In genomic region chr9:111934747-111935146, GRCh38 we compare ENCODE assay signal across 16 cellular contexts.
"Had no signal": no experiment of that assay in that cellular context is flagged by ENCODE, and none has a peak within 500 bp of the region (broad histone marks: within the 10 kb centered on the region; RNA-seq: fewer than 3 reads in every experiment).

No MANE protein-coding gene starts in this region.

- H3K27me3 Mint-ChIP-seq: activated naive CD8-positive, alpha-beta T cell; dendritic cell treated with granulocyte-macrophage colony-stimulating factor and Interleukin-4, amounts not matched to agents 40 ng/mL and 50 ng/mL, for 4 days; stimulated activated memory B cell treated with anti-CD40 and anti-IgM and Interleukin-4, amounts not matched to agents 10 μg/mL and 1 μg/mL and 100 μg/mL, for 72 hours had no signal

- ATAC-seq: gastroesophageal sphincter; heart left ventricle; natural killer cell; stimulated activated memory B cell treated with anti-CD40 and anti-IgM and Interleukin-4, amounts not matched to agents 10 μg/mL and 1 μg/mL and 100 μg/mL, for 72 hours had no signal

- H3K9me3 ChIP-seq: esophagus muscularis mucosa, gastroesophageal sphincter, heart left ventricle, left ventricle myocardium inferior, sigmoid colon had no signal

- H3K27ac Mint-ChIP-seq: activated naive CD8-positive, alpha-beta T cell; dendritic cell treated with granulocyte-macrophage colony-stimulating factor and Interleukin-4, amounts not matched to agents 40 ng/mL and 50 ng/mL, for 4 days had no signal

- H3K27ac ChIP-seq: cardiac muscle cell, esophagus muscularis mucosa, gastroesophageal sphincter, heart left ventricle, left ventricle myocardium inferior, sigmoid colon had no signal

- H3K27me3 ChIP-seq: cardiac muscle cell, esophagus muscularis mucosa, gastroesophageal sphincter, heart left ventricle, sigmoid colon had no signal

- DNase-seq: activated CD4-positive, alpha-beta T cell treated with anti-CD3 and anti-CD28 coated beads for 4 hours; activated CD8-positive, alpha-beta memory T cell treated with anti-CD3 and anti-CD28 coated beads, Interleukin-2, amount 50 U/mL, for 48 hours; activated gamma-delta T cell; effector CD8-positive, alpha-beta T cell; heart left ventricle; left ventricle myocardium inferior; mesendoderm; natural killer cell; sigmoid colon; stimulated activated CD4-positive, alpha-beta T cell treated with anti-CD3 and anti-CD28 coated beads, Interleukin-4, amount 100 ng/mL, for 24 hours had no signal

- H3K4me3 ChIP-seq: cardiac muscle cell, esophagus muscularis mucosa, gastroesophageal sphincter, heart left ventricle, left ventricle myocardium inferior, sigmoid colon had no signal

- H3K4me3 Mint-ChIP-seq: activated naive CD8-positive, alpha-beta T cell; dendritic cell treated with granulocyte-macrophage colony-stimulating factor and Interleukin-4, amounts not matched to agents 40 ng/mL and 50 ng/mL, for 4 days; natural killer cell; stimulated activated memory B cell treated with anti-CD40 and anti-IgM and Interleukin-4, amounts not matched to agents 10 μg/mL and 1 μg/mL and 100 μg/mL, for 72 hours had no signal

- H3K9me3 Mint-ChIP-seq: dendritic cell treated with granulocyte-macrophage colony-stimulating factor and Interleukin-4, amounts not matched to agents 40 ng/mL and 50 ng/mL, for 4 days; stimulated activated memory B cell treated with anti-CD40 and anti-IgM and Interleukin-4, amounts not matched to agents 10 μg/mL and 1 μg/mL and 100 μg/mL, for 72 hours had no signal
